Comparison of ENCODE assay signal across 15 cellular contexts in genomic region chr18:63102941-63103744, GRCh38.
DNase-seq lines count a peak whose midpoint lies in the region; ATAC-seq, FAIRE-seq and TF ChIP-seq lines count a peak whose summit lies in the region.
"Had no signal": no experiment of that assay in that cellular context is flagged by ENCODE, and none has a peak within 500 bp of the region (broad histone marks: within the 10 kb centered on the region; RNA-seq: fewer than 3 reads in every experiment).

No MANE protein-coding gene starts in this region.

- TF ChIP-seq CTCF in nephron (IDR thresholded peaks at IDR 0.05; ENCODE audit: unreplicated experiment in 3 of 3) = no peak

- ATAC-seq in activated CD4-positive, alpha-beta T cell treated with anti-CD3 and anti-CD28 coated beads for 36 hours = no peak
- ATAC-seq in GM18873 (IDR thresholded peaks at IDR 0.05; ENCODE audit: low FRiP score, unreplicated experiment) = no peak
- ATAC-seq: body of pancreas had no signal

- DNase-seq in activated CD4-positive, alpha-beta T cell treated with anti-CD3 and anti-CD28 coated beads for 36 hours = no peak
- no peak for DNase-seq in activated CD4-positive, alpha-beta T cell treated with anti-CD3 and anti-CD28 coated beads, Interleukin-2, amount 50 U/mL, for 4 hours
- DNase-seq in GM19239 (ENCODE audit: insufficient read length, low spot score) (no peak), epidermal melanocyte (ENCODE audit: insufficient read length, low spot score) (no peak), NCI-H2196 treated with DMSO at 0.1 percent for 48 hours (lab: John Stamatoyannopoulos, UW; ENCODE audit: unreplicated experiment) (no peak)
- DNase-seq in activated T-helper 2 cell treated with anti-CD3 and anti-CD28 coated beads, Interferon-gamma antibody, Interleukin-2, Interleukin-4, amounts not matched to agents 10 μg/mL and 5 μg/mL and 100 μg/mL, durations not matched to agents 14 hours and 24 hours and 36 hours (ENCODE audit: low spot score) = no peak
- DNase-seq: activated gamma-delta T cell, body of pancreas, C1 segment of cervical spinal cord, KG1, NCI-H1092, NCI-H2107, NCI-H526 had no signal

- peaks cover 6% of the 10 kb centered on the region for H3K27me3 Mint-ChIP-seq in activated CD4-positive, alpha-beta T cell treated with anti-CD3 and anti-CD28 coated beads for 36 hours
- peaks cover 5% of the 10 kb centered on the region for H3K27me3 Mint-ChIP-seq in activated T-helper 2 cell treated with anti-CD3 and anti-CD28 coated beads, Interferon-gamma antibody, Interleukin-2, Interleukin-4, amounts not matched to agents 10 μg/mL and 5 μg/mL and 100 μg/mL, durations not matched to agents 14 hours and 24 hours and 36 hours (ENCODE audit: low read depth)
- peaks cover 24% of the 10 kb centered on the region for H3K27me3 Mint-ChIP-seq in nephron (ENCODE audit: low read depth)

- intact Hi-C loops in activated CD4-positive, alpha-beta T cell treated with anti-CD3 and anti-CD28 coated beads for 36 hours (cut with DNase I, micrococcal nuclease) = no loop called here
- intact Hi-C loops in activated T-helper 2 cell treated with anti-CD3 and anti-CD28 coated beads, Interferon-gamma antibody, Interleukin-2, Interleukin-4, amounts not matched to agents 10 μg/mL and 5 μg/mL and 100 μg/mL, durations not matched to agents 14 hours and 24 hours and 36 hours (cut with micrococcal nuclease) = loop anchor here (10.0 kb wide), 1 partner anchor 318 kb away; no protein-coding TSS in a partner anchor

- H3K4me3 Mint-ChIP-seq in activated CD4-positive, alpha-beta T cell treated with anti-CD3 and anti-CD28 coated beads for 36 hours = no peak overlapping the region
- no peak overlapping the region for H3K4me3 Mint-ChIP-seq in activated T-helper 2 cell treated with anti-CD3 and anti-CD28 coated beads, Interferon-gamma antibody, Interleukin-2, Interleukin-4, amounts not matched to agents 10 μg/mL and 5 μg/mL and 100 μg/mL, durations not matched to agents 14 hours and 24 hours and 36 hours (ENCODE audit: low read depth)
- no peak overlapping the region for H3K4me3 Mint-ChIP-seq in nephron

- peak; percentile 67 for FAIRE-seq in GM19239 (lab: Jason Lieb, UNC)

- CTCF ChIA-PET in activated CD4-positive, alpha-beta T cell treated with anti-CD3 and anti-CD28 coated beads for 36 hours (lab: Charles Lee) = interaction anchor here (0.6 to 0.7 kb wide), 2 partner anchors 13 to 102 kb away, joined by 3 read pairs; no protein-coding TSS in a partner anchor

- POLR2A ChIA-PET in activated CD4-positive, alpha-beta T cell treated with anti-CD3 and anti-CD28 coated beads for 36 hours (lab: Charles Lee) = no interaction called here

- H3K4me1 Mint-ChIP-seq in activated CD4-positive, alpha-beta T cell treated with anti-CD3 and anti-CD28 coated beads for 36 hours = peaks cover 52% of the 10 kb centered on the region
- peaks cover 71% of the 10 kb centered on the region for H3K4me1 Mint-ChIP-seq in activated T-helper 2 cell treated with anti-CD3 and anti-CD28 coated beads, Interferon-gamma antibody, Interleukin-2, Interleukin-4, amounts not matched to agents 10 μg/mL and 5 μg/mL and 100 μg/mL, durations not matched to agents 14 hours and 24 hours and 36 hours (ENCODE audit: low read depth)
- peaks cover 17% of the 10 kb centered on the region for H3K4me1 Mint-ChIP-seq in nephron

- H3K9me3 Mint-ChIP-seq in activated CD4-positive, alpha-beta T cell treated with anti-CD3 and anti-CD28 coated beads for 36 hours (ENCODE audit: low read depth) = peaks cover 1% of the 10 kb centered on the region
- peaks cover 9% of the 10 kb centered on the region for H3K9me3 Mint-ChIP-seq in activated T-helper 2 cell treated with anti-CD3 and anti-CD28 coated beads, Interferon-gamma antibody, Interleukin-2, Interleukin-4, amounts not matched to agents 10 μg/mL and 5 μg/mL and 100 μg/mL, durations not matched to agents 14 hours and 24 hours and 36 hours
- peaks cover 7% of the 10 kb centered on the region for H3K9me3 Mint-ChIP-seq in nephron

- H3K27ac Mint-ChIP-seq in activated CD4-positive, alpha-beta T cell treated with anti-CD3 and anti-CD28 coated beads for 36 hours = peak overlapping the region; percentile 59
- peak overlapping the region; percentile 0 for H3K27ac Mint-ChIP-seq in activated T-helper 2 cell treated with anti-CD3 and anti-CD28 coated beads, Interferon-gamma antibody, Interleukin-2, Interleukin-4, amounts not matched to agents 10 μg/mL and 5 μg/mL and 100 μg/mL, durations not matched to agents 14 hours and 24 hours and 36 hours
- H3K27ac Mint-ChIP-seq in nephron = peak overlapping the region in 2 of 3 experiments; percentile 34 to 62

- no peaks in the 10 kb centered on the region for H3K36me3 Mint-ChIP-seq in activated CD4-positive, alpha-beta T cell treated with anti-CD3 and anti-CD28 coated beads for 36 hours (ENCODE audit: low read depth)
- H3K36me3 Mint-ChIP-seq in activated T-helper 2 cell treated with anti-CD3 and anti-CD28 coated beads, Interferon-gamma antibody, Interleukin-2, Interleukin-4, amounts not matched to agents 10 μg/mL and 5 μg/mL and 100 μg/mL, durations not matched to agents 14 hours and 24 hours and 36 hours (ENCODE audit: low read depth) = peaks cover 10% of the 10 kb centered on the region
- H3K36me3 Mint-ChIP-seq in nephron (ENCODE audit: low read depth) = peaks cover 4% of the 10 kb centered on the region

Comparison
In these comparisons a context has a peak if more than half of its experiments do, and no peak if none do; other contexts are left out.
1. H3K27ac Mint-ChIP-seq: peak in every context shown above with its lines; median percentile 59 in activated CD4-positive, alpha-beta T cell treated with anti-CD3 and anti-CD28 coated beads for 36 hours; 48 in nephron; 0 in activated T-helper 2 cell treated with anti-CD3 and anti-CD28 coated beads, Interferon-gamma antibody, Interleukin-2, Interleukin-4, amounts not matched to agents 10 μg/mL and 5 μg/mL and 100 μg/mL, durations not matched to agents 14 hours and 24 hours and 36 hours.